22 cellular contexts compared by ENCODE assay signal in genomic region chr19:3646336-3647092, GRCh38. TPM values are rescaled to one million over a fixed set of nuclear protein-coding genes. Genes with fewer than 3 reads are reported as not detected.
DNase-seq lines count a peak whose midpoint lies in the region; ATAC-seq, FAIRE-seq and TF ChIP-seq lines count a peak whose summit lies in the region.
"Had no signal": no experiment of that assay in that cellular context is flagged by ENCODE, and none has a peak within 500 bp of the region (broad histone marks: within the 10 kb centered on the region; RNA-seq: fewer than 3 reads in every experiment).

No MANE protein-coding gene starts in this region.

- H3K4me1 ChIP-seq in HepG2 (ENCODE audit: insufficient read depth, low read length) (no peaks in the 10 kb centered on the region), right lobe of liver (peaks cover 0 to 12% (median 5%) of the 10 kb centered on the region in 4 donors)
- H3K4me1 ChIP-seq: BE2C had no signal

- no peak overlapping the region for H3K4me2 ChIP-seq in HepG2 (ENCODE audit: low read depth, low read length)
- H3K4me2 ChIP-seq: KMS-11 had no signal

- POLR2A ChIA-PET in HepG2 (lab: Yijun Ruan, JAX), result no interaction called here

- H3K9me3 ChIP-seq in HepG2 (ENCODE audit: low read length) (no peaks in the 10 kb centered on the region), right lobe of liver (no peaks in the 10 kb centered on the region)
- H3K9me3 ChIP-seq: BE2C had no signal

- no peak overlapping the region for H3K4me3 ChIP-seq in HepG2 (replicated peaks in 1 of 3; ENCODE audit: insufficient read depth in 1 of 3, low read depth in 2 of 3, low read length in 3 of 3)
- no peak overlapping the region for H3K4me3 ChIP-seq in right lobe of liver

- H3K36me3 ChIP-seq in HepG2 (replicated peaks in 1 of 2; ENCODE audit: control insufficient read depth in 1 of 2, insufficient read depth in 2 of 2, low read length in 2 of 2) (peaks cover under 1 to 1% of the 10 kb centered on the region in 2 experiments; a peak in 2 of 5 replicates), right lobe of liver (no peaks in the 10 kb centered on the region)
- H3K36me3 ChIP-seq: BE2C had no signal

- no peak for FAIRE-seq in HepG2 (lab: Jason Lieb, UNC)
- FAIRE-seq: GM19239, H1, HTR-8/SVneo had no signal

- H2AFZ ChIP-seq in HepG2 (ENCODE audit: low read length), result no peak overlapping the region

- TF ChIP-seq RAD21 in HepG2 (CRISPR knock-in tag; IDR thresholded peaks at IDR 0.05), result no peak

- in situ Hi-C loops in HepG2 (cut with HindIII; ENCODE audit: extremely low pct_ligation_motif_present, low pct_unique_long_range_greater_than_20kb), result no loop called here

- ATAC-seq in HepG2 (no peak), right lobe of liver (no peak), GM18867 (IDR thresholded peaks at IDR 0.05; ENCODE audit: unreplicated experiment) (no peak)

- H3K27ac ChIP-seq in HepG2 (ENCODE audit: extremely low read length, insufficient read depth, low read length) (no peak overlapping the region), right lobe of liver (no peak overlapping the region), substantia nigra (ENCODE audit: low read depth, low read length, poor library complexity, severe bottlenecking) (peak overlapping the region; percentile 88)
- H3K27ac ChIP-seq: KMS-11 had no signal

- H3K79me2 ChIP-seq in HepG2 (ENCODE audit: insufficient read depth, low read length), result no peaks in the 10 kb centered on the region

- CTCF ChIA-PET in HepG2 (lab: Yijun Ruan, JAX; ENCODE audit: low intra/inter-chr PET ratio, low total read pairs), result no interaction called here

- TF ChIP-seq EP300 in HepG2 (IDR thresholded peaks at IDR 0.05; ENCODE audit: low read depth in 2 of 2, low read length in 2 of 2), result no peak
- TF ChIP-seq EP300 in HepG2 (CRISPR knock-in tag; IDR thresholded peaks at IDR 0.05; ENCODE audit: borderline replicate concordance), result no peak

- no peaks in the 10 kb centered on the region for H4K20me1 ChIP-seq in HepG2 (ENCODE audit: insufficient read depth, low read length)

- intact Hi-C loops in HepG2 (cut with micrococcal nuclease; ENCODE audit: unreplicated experiment), result no loop called here
- intact Hi-C loops in right lobe of liver (cut with DNase I), result no loop called here

- TF ChIP-seq CTCF in HepG2 (CRISPR knock-in tag; IDR thresholded peaks at IDR 0.05), result no peak
- TF ChIP-seq CTCF in right lobe of liver (IDR thresholded peaks at IDR 0.05), result no peak

- TF ChIP-seq POLR2A in HepG2 (IDR thresholded peaks at IDR 0.05; ENCODE audit: insufficient read depth in 1 of 2, low read depth in 2 of 2, low read length in 2 of 2), result no peak
- no peak for TF ChIP-seq POLR2A in right lobe of liver (IDR thresholded peaks at IDR 0.05)

- no peak overlapping the region for H3K9ac ChIP-seq in HepG2 (ENCODE audit: insufficient read depth, low read depth, low read length)
- H3K9ac ChIP-seq: KMS-11 had no signal

- H3K27me3 ChIP-seq in HepG2 (ENCODE audit: control insufficient read depth in 1 of 2, insufficient read depth in 2 of 2, low read length in 2 of 2), result no peaks in the 10 kb centered on the region
- H3K27me3 ChIP-seq in right lobe of liver, result no peaks in the 10 kb centered on the region
- H3K27me3 ChIP-seq: BE2C had no signal

- DNase-seq in HepG2 (ENCODE audit: low spot score) (no peak), right lobe of liver (no peak), M059J (ENCODE audit: low read depth) (peak; percentile 14), amniotic epithelial cell (ENCODE audit: low read depth) (peak; percentile 13), substantia nigra (lab: John Stamatoyannopoulos, UW) (no peak), NAMALWA (ENCODE audit: low spot score) (no peak), LoVo (ENCODE audit: low spot score) (no peak)
- DNase-seq: BE2C; C1 segment of cervical spinal cord; CD4-positive, CD25-positive, alpha-beta regulatory T cell; CD8-positive, alpha-beta memory T cell; COR-L47; DMS153; DMS79; GF-D8; H9 had no signal

- BruUV-seq in HepG2 (replicated peaks; lab: Mats Ljungman, UMichigan), result no TSS peak

- 91% methylated on average over 14 of the region's 23 CpGs for WGBS in HepG2 (ENCODE audit: low lambda C conversion rate)
- WGBS in right lobe of liver (ENCODE audit: insufficient coverage, low coverage, low lambda C conversion rate, missing lambda C conversion rate), result 86% methylated on average over 9 of the region's 23 CpGs

RNA-seq across cellular contexts. Expression of gene CACTIN, which starts 19.9 kb away (rescaled TPM):
- 11.1 and 16.6 TPM in 2 replicates for total RNA-seq in HepG2 (2016; rRNA removed; fragmentation: Illumina TruSeq; extraction: Trizol)
- 2.8 and 3.1 TPM in 2 replicates for total RNA-seq in HepG2 (2016; cell fraction: cytosol; rRNA removed; fragmentation: Illumina TruSeq; extraction: Trizol; ENCODE audit: low read depth)
- 11.2 and 17.9 TPM in 2 replicates for total RNA-seq in HepG2 (2016; cell fraction: insoluble cytoplasmic fraction; rRNA removed; fragmentation: Illumina TruSeq; extraction: Trizol)
- 4.7 and 5.6 TPM in 2 replicates for total RNA-seq in HepG2 (2016; cell fraction: membrane; rRNA removed; fragmentation: Illumina TruSeq; extraction: Trizol)
- 9.0 and 11.6 TPM in 2 replicates for total RNA-seq in HepG2 (2016; cell fraction: nucleus; rRNA removed; fragmentation: Illumina TruSeq; extraction: Trizol)
- polyA plus RNA-seq in HepG2 (2011; rRNA removed), result 10.0 and 11.5 TPM in 2 replicates
- 6.6 and 11.2 TPM in 2 replicates for polyA plus RNA-seq in HepG2 (2011; cell fraction: cytosol; rRNA removed)
- polyA plus RNA-seq in HepG2 (2011; cell fraction: nucleus; rRNA removed), result 31.8 and 41.5 TPM in 2 replicates
- polyA plus RNA-seq in HepG2 (2012), result 5.7 and 5.8 TPM in 2 replicates
- 1.7 and 1.8 TPM in 2 replicates for polyA plus RNA-seq in HepG2 (2016; cell fraction: cytosol; fragmentation: Illumina TruSeq; extraction: Trizol; ENCODE audit: low read depth)
- 10.2 and 13.0 TPM in 2 replicates for polyA plus RNA-seq in HepG2 (2016; cell fraction: insoluble cytoplasmic fraction; fragmentation: Illumina TruSeq; extraction: Trizol; ENCODE audit: low read depth)
- 3.7 and 4.0 TPM in 2 replicates for polyA plus RNA-seq in HepG2 (2016; cell fraction: membrane; fragmentation: Illumina TruSeq; extraction: Trizol; ENCODE audit: low read depth)
- polyA plus RNA-seq in HepG2 (2016; cell fraction: nucleus; fragmentation: Illumina TruSeq; extraction: Trizol; ENCODE audit: insufficient read depth, low read depth), result 28.6 and 30.2 TPM in 2 replicates
- polyA minus RNA-seq in HepG2 (2011; rRNA and poly(A)+ RNA removed; ENCODE audit: low replicate concordance), result 9.7 and 19.5 TPM in 2 replicates
- 5.0 and 5.2 TPM in 2 replicates for polyA minus RNA-seq in HepG2 (2011; cell fraction: cytosol; rRNA and poly(A)+ RNA removed)
- polyA minus RNA-seq in HepG2 (2011; cell fraction: nucleus; rRNA and poly(A)+ RNA removed), result 5.3 and 5.7 TPM in 2 replicates
- 10 to 100 TPM in 4 of 6 experiments, 1 to 10 TPM in 2; 8.4 to 14.9 (median 10.3) TPM for total RNA-seq in right lobe of liver
- 13.7 and 31.1 TPM in 2 replicates for total RNA-seq in M059J (2014; rRNA removed; shearing (Covaris generic))

RNA-seq across cellular contexts. Expression of gene TBXA2R, which starts 39.8 kb away (rescaled TPM):
- total RNA-seq in HepG2 (2016; rRNA removed; fragmentation: Illumina TruSeq; extraction: Trizol) (not detected in 2 replicates), right lobe of liver (10 to 100 TPM in 1 of 6 experiments, 1 to 10 TPM in 5; 2.8 to 10.4 (median 4.7) TPM)
- not detected in 2 replicates for total RNA-seq in HepG2 (2016; cell fraction: cytosol; rRNA removed; fragmentation: Illumina TruSeq; extraction: Trizol; ENCODE audit: low read depth)
- total RNA-seq in HepG2 (2016; cell fraction: insoluble cytoplasmic fraction; rRNA removed; fragmentation: Illumina TruSeq; extraction: Trizol), result not detected in 2 replicates
- not detected in 2 replicates for total RNA-seq in HepG2 (2016; cell fraction: membrane; rRNA removed; fragmentation: Illumina TruSeq; extraction: Trizol)
- not detected in 2 replicates for total RNA-seq in HepG2 (2016; cell fraction: nucleus; rRNA removed; fragmentation: Illumina TruSeq; extraction: Trizol)
- 0.05 and 0.09 TPM in 2 replicates for polyA plus RNA-seq in HepG2 (2011; rRNA removed)
- polyA plus RNA-seq in HepG2 (2011; cell fraction: cytosol; rRNA removed), result 0.04 TPM in 2 replicates
- 0.11 TPM in 1 of 2 replicates, not detected in the other for polyA plus RNA-seq in HepG2 (2011; cell fraction: nucleus; rRNA removed)
- not detected in 2 replicates for polyA plus RNA-seq in HepG2 (2012)
- not detected in 2 replicates for polyA plus RNA-seq in HepG2 (2016; cell fraction: cytosol; fragmentation: Illumina TruSeq; extraction: Trizol; ENCODE audit: low read depth)
- not detected in 2 replicates for polyA plus RNA-seq in HepG2 (2016; cell fraction: insoluble cytoplasmic fraction; fragmentation: Illumina TruSeq; extraction: Trizol; ENCODE audit: low read depth)
- polyA plus RNA-seq in HepG2 (2016; cell fraction: membrane; fragmentation: Illumina TruSeq; extraction: Trizol; ENCODE audit: low read depth), result not detected in 2 replicates
- polyA plus RNA-seq in HepG2 (2016; cell fraction: nucleus; fragmentation: Illumina TruSeq; extraction: Trizol; ENCODE audit: insufficient read depth, low read depth), result not detected in 2 replicates
- 0.20 and 1.3 TPM in 2 replicates for polyA minus RNA-seq in HepG2 (2011; rRNA and poly(A)+ RNA removed; ENCODE audit: low replicate concordance)
- polyA minus RNA-seq in HepG2 (2011; cell fraction: cytosol; rRNA and poly(A)+ RNA removed), result not detected in 2 replicates
- not detected in 2 replicates for polyA minus RNA-seq in HepG2 (2011; cell fraction: nucleus; rRNA and poly(A)+ RNA removed)
- 0.59 TPM in 1 of 2 replicates, not detected in the other for total RNA-seq in M059J (2014; rRNA removed; shearing (Covaris generic))
- total RNA-seq: Daoy had no signal

RNA-seq across cellular contexts. Expression of gene PIP5K1C, which starts 53.8 kb away (rescaled TPM):
- 4.3 and 5.2 TPM in 2 replicates for total RNA-seq in HepG2 (2016; rRNA removed; fragmentation: Illumina TruSeq; extraction: Trizol)
- total RNA-seq in HepG2 (2016; cell fraction: cytosol; rRNA removed; fragmentation: Illumina TruSeq; extraction: Trizol; ENCODE audit: low read depth), result 7.1 TPM in 2 replicates
- 3.5 and 4.4 TPM in 2 replicates for total RNA-seq in HepG2 (2016; cell fraction: insoluble cytoplasmic fraction; rRNA removed; fragmentation: Illumina TruSeq; extraction: Trizol)
- total RNA-seq in HepG2 (2016; cell fraction: membrane; rRNA removed; fragmentation: Illumina TruSeq; extraction: Trizol), result 6.2 and 6.4 TPM in 2 replicates
- 3.7 and 4.3 TPM in 2 replicates for total RNA-seq in HepG2 (2016; cell fraction: nucleus; rRNA removed; fragmentation: Illumina TruSeq; extraction: Trizol)
- polyA plus RNA-seq in HepG2 (2011; rRNA removed), result 3.6 and 4.8 TPM in 2 replicates
- polyA plus RNA-seq in HepG2 (2011; cell fraction: cytosol; rRNA removed), result 1.9 and 2.3 TPM in 2 replicates
- polyA plus RNA-seq in HepG2 (2011; cell fraction: nucleus; rRNA removed), result 11.5 and 14.0 TPM in 2 replicates
- polyA plus RNA-seq in HepG2 (2012), result 6.4 and 8.6 TPM in 2 replicates
- polyA plus RNA-seq in HepG2 (2016; cell fraction: cytosol; fragmentation: Illumina TruSeq; extraction: Trizol; ENCODE audit: low read depth), result 0.99 and 1.0 TPM in 2 replicates
- 6.8 and 10.5 TPM in 2 replicates for polyA plus RNA-seq in HepG2 (2016; cell fraction: insoluble cytoplasmic fraction; fragmentation: Illumina TruSeq; extraction: Trizol; ENCODE audit: low read depth)
- polyA plus RNA-seq in HepG2 (2016; cell fraction: membrane; fragmentation: Illumina TruSeq; extraction: Trizol; ENCODE audit: low read depth), result 4.0 and 4.6 TPM in 2 replicates
- 16.9 and 17.1 TPM in 2 replicates for polyA plus RNA-seq in HepG2 (2016; cell fraction: nucleus; fragmentation: Illumina TruSeq; extraction: Trizol; ENCODE audit: insufficient read depth, low read depth)
- 21.9 and 27.3 TPM in 2 replicates for polyA minus RNA-seq in HepG2 (2011; rRNA and poly(A)+ RNA removed; ENCODE audit: low replicate concordance)
- polyA minus RNA-seq in HepG2 (2011; cell fraction: cytosol; rRNA and poly(A)+ RNA removed), result 6.3 and 12.3 TPM in 2 replicates
- polyA minus RNA-seq in HepG2 (2011; cell fraction: nucleus; rRNA and poly(A)+ RNA removed), result 5.9 and 6.3 TPM in 2 replicates
- 1 to 10 TPM; 5.3 to 9.8 (median 7.6) TPM for total RNA-seq in right lobe of liver
- 11.4 and 15.8 TPM in 2 replicates for total RNA-seq in M059J (2014; rRNA removed; shearing (Covaris generic))

Comparison
In these comparisons a context has a peak if more than half of its experiments do, and no peak if none do; other contexts are left out.
1. DNase-seq: peak in M059J (single experiment) and amniotic epithelial cell (single experiment); none in HepG2 (single experiment), right lobe of liver (0 of 3), substantia nigra (0 of 49), NAMALWA (single experiment) and LoVo (single experiment).